Comparison of ENCODE assay signal across 31 cellular contexts in genomic region chrX:25043192-25043591, GRCh38. TPM values are rescaled to one million over a fixed set of nuclear protein-coding genes. Genes with fewer than 3 reads are reported as not detected.
"Had no signal": no experiment of that assay in that cellular context is flagged by ENCODE, and none has a peak within 500 bp of the region (broad histone marks: within the 10 kb centered on the region; RNA-seq: fewer than 3 reads in every experiment).

No MANE protein-coding gene starts in this region.

- DNase-seq: left colon; left lung; lower lobe of right lung; mammary epithelial cell; mesenchymal stem cell; naive thymus-derived CD8-positive, alpha-beta T cell; nucleus accumbens; pancreas; posterior cingulate gyrus; retina; right cardiac atrium; stimulated activated CD4-positive, alpha-beta T cell treated with anti-CD3 and anti-CD28 coated beads, Interleukin-4, amount 100 ng/mL, for 24 hours; stimulated activated naive CD4-positive, alpha-beta T cell; tibial artery; trophoblast cell; uterus had no signal

- H3K4me3 Mint-ChIP-seq: naive thymus-derived CD8-positive, alpha-beta T cell; nephron; neural crest cell; stimulated activated effector memory CD8-positive, alpha-beta T cell treated with anti-CD3 and anti-CD28 coated beads, Interleukin-12 subunit alpha, Interleukin-12 subunit beta, amount 100 ng/mL, for 72 hours; stimulated activated naive CD8-positive, alpha-beta T cell treated with anti-CD3 and anti-CD28 coated beads, Interleukin-15, Interleukin-2, amounts not matched to agents 100 ng/mL and 50 ng/mL, for 24 hours had no signal

- H3K4me1 ChIP-seq: left lung, lower lobe of right lung, pancreas, prostate gland, suprapubic skin, tibial artery, uterus had no signal

- H3K27me3 Mint-ChIP-seq: naive thymus-derived CD8-positive, alpha-beta T cell; stimulated activated naive CD8-positive, alpha-beta T cell treated with anti-CD3 and anti-CD28 coated beads, Interleukin-15, Interleukin-2, amounts not matched to agents 100 ng/mL and 50 ng/mL, for 24 hours had no signal

- H3K9me3 Mint-ChIP-seq: stimulated activated effector memory CD8-positive, alpha-beta T cell treated with anti-CD3 and anti-CD28 coated beads, Interleukin-12 subunit alpha, Interleukin-12 subunit beta, amount 100 ng/mL, for 72 hours; stimulated activated naive CD8-positive, alpha-beta T cell treated with anti-CD3 and anti-CD28 coated beads, Interleukin-15, Interleukin-2, amounts not matched to agents 100 ng/mL and 50 ng/mL, for 24 hours had no signal

- H3K4me1 Mint-ChIP-seq: naive thymus-derived CD8-positive, alpha-beta T cell; stimulated activated effector memory CD8-positive, alpha-beta T cell treated with anti-CD3 and anti-CD28 coated beads, Interleukin-12 subunit alpha, Interleukin-12 subunit beta, amount 100 ng/mL, for 72 hours had no signal

- FAIRE-seq: keratinocyte, pancreas had no signal

- H3K27ac ChIP-seq: left lung, lower lobe of right lung, pancreas, prostate gland, skin epidermis, suprapubic skin, thoracic aorta, tibial artery, uterus had no signal

- H3K36me3 ChIP-seq: left lung, lower lobe of right lung, pancreas, prostate gland, suprapubic skin, thoracic aorta, tibial artery, uterus had no signal

- H3K9me3 ChIP-seq: left lung, lower lobe of right lung, pancreas, prostate gland, suprapubic skin, thoracic aorta, tibial artery, uterus had no signal

- H3K27ac Mint-ChIP-seq: naive thymus-derived CD8-positive, alpha-beta T cell; nephron; stimulated activated effector memory CD8-positive, alpha-beta T cell treated with anti-CD3 and anti-CD28 coated beads, Interleukin-12 subunit alpha, Interleukin-12 subunit beta, amount 100 ng/mL, for 72 hours; stimulated activated naive CD8-positive, alpha-beta T cell treated with anti-CD3 and anti-CD28 coated beads, Interleukin-15, Interleukin-2, amounts not matched to agents 100 ng/mL and 50 ng/mL, for 24 hours had no signal

- H3K36me3 Mint-ChIP-seq: stimulated activated effector memory CD8-positive, alpha-beta T cell treated with anti-CD3 and anti-CD28 coated beads, Interleukin-12 subunit alpha, Interleukin-12 subunit beta, amount 100 ng/mL, for 72 hours had no signal

- H3K4me3 ChIP-seq: left lung, lower lobe of right lung, pancreas, prostate gland, skin epidermis, suprapubic skin, thoracic aorta, tibial artery, uterus had no signal

- H3K27me3 ChIP-seq: left lung, pancreas, suprapubic skin, tibial artery, uterus had no signal

- ATAC-seq: left colon; left lung; lower lobe of right lung; naive thymus-derived CD8-positive, alpha-beta T cell; pancreas; right cardiac atrium; sciatic nerve; stimulated activated effector memory CD8-positive, alpha-beta T cell treated with anti-CD3 and anti-CD28 coated beads, Interleukin-12 subunit alpha, Interleukin-12 subunit beta, amount 100 ng/mL, for 72 hours had no signal

RNA-seq across cellular contexts. Expression of gene ARX, which starts 27.4 kb away (rescaled TPM):
- total RNA-seq: liver; mammary epithelial cell; mucosa of gallbladder; naive thymus-derived CD8-positive, alpha-beta T cell; osteoblast; right cardiac atrium; sciatic nerve; subcutaneous adipose tissue; thoracic aorta; ureter had no signal
- polyA plus RNA-seq: keratinocyte; liver; mammary epithelial cell; naive thymus-derived CD8-positive, alpha-beta T cell; right cardiac atrium had no signal
